In genomic region chr1:106534612-106535011, GRCh38 we compare ENCODE assay signal across 25 cellular contexts.
DNase-seq lines count a peak whose midpoint lies in the region; ATAC-seq and TF ChIP-seq lines count a peak whose summit lies in the region.
"Had no signal": no experiment of that assay in that cellular context is flagged by ENCODE, and none has a peak within 500 bp of the region (broad histone marks: within the 10 kb centered on the region; RNA-seq: fewer than 3 reads in every experiment).

No MANE protein-coding gene starts in this region.

- no peaks in the 10 kb centered on the region for H3K79me2 ChIP-seq in OCI-LY7 (ENCODE audit: insufficient read depth, low read depth, low read length)

- H3K9ac ChIP-seq in endodermal cell (ENCODE audit: extremely low read depth, low read length, poor library complexity, severe bottlenecking) = no peak overlapping the region

- H3K9me3 Mint-ChIP-seq in endodermal cell = peaks cover 12% of the 10 kb centered on the region

- H3K27ac ChIP-seq in OCI-LY7 (ENCODE audit: low read depth, low read length, poor library complexity, severe bottlenecking) = no peak overlapping the region
- H3K27ac ChIP-seq in endodermal cell (ENCODE audit: low read depth, low read length) = no peak overlapping the region
- H3K27ac ChIP-seq: A549, ovary, SK-N-MC, testis had no signal

- DNase-seq in SIG-M5 treated with dmso at 0.1 percent for 504 hours (lab: John Stamatoyannopoulos, UW; ENCODE audit: unreplicated experiment) = peak; percentile 77
- no peak for DNase-seq in SIG-M5 (lab: John Stamatoyannopoulos, UW)
- DNase-seq in OCI-LY7 (ENCODE audit: low spot score) = no peak
- DNase-seq in endodermal cell = no peak
- no peak for DNase-seq in posterior vena cava (ENCODE audit: low spot score)
- DNase-seq in NCI-H748 (lab: John Stamatoyannopoulos, UW; ENCODE audit: unreplicated experiment) = no peak
- no peak for DNase-seq in kidney glomerular epithelial cell (lab: John Stamatoyannopoulos, UW)
- DNase-seq: activated CD8-positive, alpha-beta T cell treated with anti-CD3 and anti-CD28 coated beads for 36 hours; activated naive CD4-positive, alpha-beta T cell treated with anti-CD3 and anti-CD28 coated beads for 36 hours; activated T-cell treated with anti-CD3 and anti-CD28 coated beads, Interleukin-2, amount 50 U/mL, for 1 hour; aorta; C1 segment of cervical spinal cord; cerebellar nuclear complex; effector CD4-positive, alpha-beta T cell; naive thymus-derived CD8-positive, alpha-beta T cell; NCI-H1417; NCI-H2171 treated with DMSO at 0.1 percent for 48 hours; NCI-H526 treated with DMSO at 0.1 percent for 48 hours; ovary; testis had no signal

- CTCF ChIA-PET in OCI-LY7 (lab: Charles Lee; ENCODE audit: unreplicated experiment) = no interaction called here

- H3K9me2 ChIP-seq in OCI-LY7 (ENCODE audit: insufficient read depth, low read length) = no peaks in the 10 kb centered on the region

- no peaks in the 10 kb centered on the region for H4K20me1 ChIP-seq in OCI-LY7 (ENCODE audit: insufficient read depth, low read length)

- no peaks in the 10 kb centered on the region for H3K9me3 ChIP-seq in OCI-LY7 (ENCODE audit: low read length)
- H3K9me3 ChIP-seq in endodermal cell (ENCODE audit: control insufficient read depth, low read length) = peaks cover 21% of the 10 kb centered on the region
- H3K9me3 ChIP-seq: A549, ovary, testis had no signal

- 77% methylated on average over 2 of the region's 2 CpGs; no CpG with 5 or more reads in 1 of the 2 experiments for WGBS in endodermal cell (ENCODE audit: insufficient coverage in 1 of 2, insufficient read length in 1 of 2), 2 experiments

- H3K27me3 ChIP-seq in endodermal cell (ENCODE audit: control insufficient read depth, insufficient read depth, low read length, poor library complexity, severe bottlenecking) = no peaks in the 10 kb centered on the region
- H3K27me3 ChIP-seq: ovary, testis had no signal

- H3K36me3 Mint-ChIP-seq in endodermal cell (ENCODE audit: low read depth) = no peaks in the 10 kb centered on the region
- H3K36me3 Mint-ChIP-seq: naive thymus-derived CD8-positive, alpha-beta T cell had no signal

- ATAC-seq in GM21381 (IDR thresholded peaks at IDR 0.05; ENCODE audit: unreplicated experiment) = no peak
- ATAC-seq: A549; activated CD8-positive, alpha-beta T cell treated with anti-CD3 and anti-CD28 coated beads for 36 hours; left lobe of liver; naive thymus-derived CD8-positive, alpha-beta T cell; Panc1 had no signal

- intact Hi-C loops in OCI-LY7 (cut with micrococcal nuclease; ENCODE audit: unreplicated experiment) (no loop called here), posterior vena cava (cut with DNase I) (no loop called here)

- no peak overlapping the region for H2AFZ ChIP-seq in OCI-LY7 (ENCODE audit: low read length)

- H3K4me1 Mint-ChIP-seq in endodermal cell = no peaks in the 10 kb centered on the region
- H3K4me1 Mint-ChIP-seq: naive thymus-derived CD8-positive, alpha-beta T cell had no signal

- H3K4me3 Mint-ChIP-seq in endodermal cell = no peak overlapping the region
- H3K4me3 Mint-ChIP-seq: activated CD8-positive, alpha-beta T cell treated with anti-CD3 and anti-CD28 coated beads for 36 hours; activated naive CD4-positive, alpha-beta T cell treated with anti-CD3 and anti-CD28 coated beads for 36 hours; naive thymus-derived CD8-positive, alpha-beta T cell had no signal

- no TSS peak for BruUV-seq in OCI-LY7 (replicated peaks; lab: Mats Ljungman, UMichigan)

- H3K4me2 ChIP-seq in OCI-LY7 (ENCODE audit: low read length) = no peak overlapping the region
- H3K4me2 ChIP-seq: A549 had no signal

- H3K36me3 ChIP-seq in OCI-LY7 (ENCODE audit: insufficient read depth, low read length) = no peaks in the 10 kb centered on the region
- H3K36me3 ChIP-seq in endodermal cell (ENCODE audit: control insufficient read depth, insufficient read depth, low read length) = no peaks in the 10 kb centered on the region
- H3K36me3 ChIP-seq: ovary had no signal

- POLR2A ChIA-PET in OCI-LY7 (lab: Charles Lee) = interaction anchor here (0.6 kb wide), 1 partner anchor 477 kb away, joined by 4 read pairs; no protein-coding TSS in a partner anchor

- H3K27ac Mint-ChIP-seq in endodermal cell = no peak overlapping the region
- H3K27ac Mint-ChIP-seq: activated CD8-positive, alpha-beta T cell treated with anti-CD3 and anti-CD28 coated beads for 36 hours; activated naive CD4-positive, alpha-beta T cell treated with anti-CD3 and anti-CD28 coated beads for 36 hours; naive thymus-derived CD8-positive, alpha-beta T cell had no signal

- H3K4me1 ChIP-seq in OCI-LY7 (ENCODE audit: insufficient read depth, low read length, poor library complexity, severe bottlenecking) (no peaks in the 10 kb centered on the region), endodermal cell (ENCODE audit: control insufficient read depth, insufficient read depth, low read length) (no peaks in the 10 kb centered on the region)
- H3K4me1 ChIP-seq: A549, testis had no signal

- peak; percentile 48; the same call in 1 of the 2 replicates for TF ChIP-seq CTCF in OCI-LY7 (conservative IDR thresholded peaks at IDR 0.05; ENCODE audit: low read length)
- peak; percentile 74 for TF ChIP-seq CTCF in endodermal cell (conservative IDR thresholded peaks at IDR 0.05)

- no peak overlapping the region for H3K4me3 ChIP-seq in OCI-LY7 (ENCODE audit: low read depth, low read length, poor library complexity, severe bottlenecking)
- no peak overlapping the region for H3K4me3 ChIP-seq in endodermal cell (ENCODE audit: low read length)
- H3K4me3 ChIP-seq: A549, ovary, SK-N-MC, testis had no signal

- H3K27me3 Mint-ChIP-seq in endodermal cell (ENCODE audit: insufficient read depth) = no peaks in the 10 kb centered on the region
- H3K27me3 Mint-ChIP-seq: activated CD8-positive, alpha-beta T cell treated with anti-CD3 and anti-CD28 coated beads for 36 hours; naive thymus-derived CD8-positive, alpha-beta T cell had no signal
